Comparison of ENCODE assay signal across 21 cellular contexts in the genomic region with DNA sequence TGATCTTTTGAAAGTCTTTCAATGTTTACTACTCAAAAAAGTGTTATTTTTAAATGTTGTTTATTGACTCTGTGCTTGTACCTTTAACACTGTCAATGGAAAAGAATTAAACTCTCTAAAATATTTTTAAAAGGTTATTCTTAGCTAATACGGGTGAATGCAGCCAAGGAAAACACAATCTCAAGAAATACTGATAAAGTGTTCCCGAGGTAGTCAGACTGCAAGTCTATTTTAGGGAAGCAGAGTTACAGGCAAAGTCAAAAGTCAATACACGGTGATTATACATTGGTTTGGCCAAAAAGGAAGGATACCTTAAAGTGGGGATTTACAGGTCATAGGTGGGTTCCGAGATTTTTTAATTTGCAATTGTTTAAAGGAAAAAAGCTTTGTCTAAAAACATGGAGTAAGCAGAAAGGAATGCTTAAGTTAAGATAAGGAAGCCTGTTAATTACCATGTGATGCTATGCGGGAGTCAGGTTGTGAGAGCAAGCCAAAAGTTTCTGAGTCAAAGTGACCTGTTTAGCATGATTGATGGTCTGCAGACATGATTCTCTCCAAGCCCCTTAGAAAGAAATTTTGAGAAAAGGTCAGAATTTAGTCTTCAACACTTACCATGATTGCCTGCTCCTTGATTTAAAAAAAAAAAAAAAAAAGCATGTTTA.
DNase-seq lines count a peak whose midpoint lies in the region; ATAC-seq, FAIRE-seq and TF ChIP-seq lines count a peak whose summit lies in the region.
"Had no signal": no experiment of that assay in that cellular context is flagged by ENCODE, and none has a peak within 500 bp of the region (broad histone marks: within the 10 kb centered on the region; RNA-seq: fewer than 3 reads in every experiment).

No MANE protein-coding gene starts in this region.

- H3K4me1 Mint-ChIP-seq in activated CD4-positive, alpha-beta T cell treated with anti-CD3 and anti-CD28 coated beads, Interleukin-2, amount 10 ng/mL, durations not matched to agents 7 days and 5 days = no peaks in the 10 kb centered on the region
- no peaks in the 10 kb centered on the region for H3K4me1 Mint-ChIP-seq in stimulated activated naive CD8-positive, alpha-beta T cell treated with anti-CD3 and anti-CD28 coated beads, Interleukin-15, amount 100 ng/mL, for 72 hours
- H3K4me1 Mint-ChIP-seq: activated CD4-positive, alpha-beta T cell treated with anti-CD3 and anti-CD28 coated beads, Interleukin-2, amount 10 ng/mL, durations not matched to agents 24 days and 14 days; stimulated activated naive B cell treated with anti-CD40 and anti-IgM and Interleukin-4, amounts not matched to agents 10 μg/mL and 1 μg/mL and 100 μg/mL, for 72 hours had no signal

- BruUV-seq in PC-3 (replicated peaks; lab: Mats Ljungman, UMichigan) = no TSS peak

- no peak overlapping the region for H3K23ac ChIP-seq in H1 (ENCODE audit: insufficient read length)

- H3K27ac Mint-ChIP-seq in activated CD4-positive, alpha-beta T cell treated with anti-CD3 and anti-CD28 coated beads, Interleukin-2, amount 10 ng/mL, durations not matched to agents 7 days and 5 days = no peak overlapping the region
- H3K27ac Mint-ChIP-seq in stimulated activated naive CD8-positive, alpha-beta T cell treated with anti-CD3 and anti-CD28 coated beads, Interleukin-15, amount 100 ng/mL, for 72 hours = no peak overlapping the region
- H3K27ac Mint-ChIP-seq: activated CD4-positive, alpha-beta T cell treated with anti-CD3 and anti-CD28 coated beads, Interleukin-2, amount 10 ng/mL, durations not matched to agents 24 days and 14 days; stimulated activated naive B cell treated with anti-CD40 and anti-IgM and Interleukin-4, amounts not matched to agents 10 μg/mL and 1 μg/mL and 100 μg/mL, for 72 hours had no signal

- no peak overlapping the region for H2BK20ac ChIP-seq in H1 (ENCODE audit: low read length)

- H3K79me2 ChIP-seq in PC-3 (ENCODE audit: low read length) (no peaks in the 10 kb centered on the region), H1 (ENCODE audit: control insufficient read depth in 1 of 2, insufficient read depth in 2 of 2, low read length in 2 of 2) (no peaks in the 10 kb centered on the region)

- no peak overlapping the region for H4K5ac ChIP-seq in H1 (ENCODE audit: insufficient read length, low read depth, low read length)

- FAIRE-seq in H1 (lab: Jason Lieb, UNC) = peak; percentile 58

- H3K9me3 ChIP-seq in PC-3 (ENCODE audit: low read length) (no peaks in the 10 kb centered on the region), H1 (ENCODE audit: insufficient read depth in 2 of 2, low read depth in 1 of 2, low read length in 1 of 2) (peaks cover 0 to 5% of the 10 kb centered on the region in 2 experiments; a peak in 1 of 4 replicates), testis (no peaks in the 10 kb centered on the region)
- H3K9me3 ChIP-seq: transverse colon had no signal

- DNase-seq in PC-3 (peak; percentile 34), H1 (ENCODE audit: low read depth in 1 of 2, low spot score in 2 of 2) (no peak), iPS-NIHi7 (ENCODE audit: extremely low spot score) (peak; percentile 41), testis (peak; percentile 19), NCI-H2227 (lab: John Stamatoyannopoulos, UW; ENCODE audit: unreplicated experiment) (no peak), D341Med (ENCODE audit: low spot score) (no peak)
- no peak for DNase-seq in activated CD4-positive, alpha-beta T cell treated with anti-CD3 and anti-CD28 coated beads, Interleukin-2, amount 10 ng/mL, durations not matched to agents 7 days and 5 days
- DNase-seq in stimulated activated naive CD8-positive, alpha-beta T cell treated with anti-CD3 and anti-CD28 coated beads, Interleukin-15, amount 100 ng/mL, for 72 hours = no peak
- DNase-seq: activated CD4-positive, alpha-beta T cell treated with anti-CD3 and anti-CD28 coated beads, Interleukin-2, amount 10 ng/mL, durations not matched to agents 24 days and 14 days; activated gamma-delta T cell treated with Interleukin-2 at 50 U/mL for 16 hours; AML-193; amniotic stem cell; cortex of kidney; foreskin melanocyte; NCI-H1092; NCI-H2081 treated with DMSO at 0.1 percent for 48 hours; NCI-H510A treated with DMSO at 0.1 percent for 48 hours; nucleus accumbens; stimulated activated naive B cell treated with anti-CD40 and anti-IgM and Interleukin-4, amounts not matched to agents 10 μg/mL and 1 μg/mL and 100 μg/mL, for 72 hours; transverse colon had no signal

- no peaks in the 10 kb centered on the region for H3K9me3 Mint-ChIP-seq in activated CD4-positive, alpha-beta T cell treated with anti-CD3 and anti-CD28 coated beads, Interleukin-2, amount 10 ng/mL, durations not matched to agents 7 days and 5 days
- H3K9me3 Mint-ChIP-seq in stimulated activated naive CD8-positive, alpha-beta T cell treated with anti-CD3 and anti-CD28 coated beads, Interleukin-15, amount 100 ng/mL, for 72 hours = no peaks in the 10 kb centered on the region
- H3K9me3 Mint-ChIP-seq: activated CD4-positive, alpha-beta T cell treated with anti-CD3 and anti-CD28 coated beads, Interleukin-2, amount 10 ng/mL, durations not matched to agents 24 days and 14 days had no signal

- no peaks in the 10 kb centered on the region for H3F3A ChIP-seq in PC-3 (ENCODE audit: low read length, unreplicated experiment)

- no peak overlapping the region for H3K4me3 Mint-ChIP-seq in activated CD4-positive, alpha-beta T cell treated with anti-CD3 and anti-CD28 coated beads, Interleukin-2, amount 10 ng/mL, durations not matched to agents 7 days and 5 days
- H3K4me3 Mint-ChIP-seq in stimulated activated naive CD8-positive, alpha-beta T cell treated with anti-CD3 and anti-CD28 coated beads, Interleukin-15, amount 100 ng/mL, for 72 hours = no peak overlapping the region
- H3K4me3 Mint-ChIP-seq: activated CD4-positive, alpha-beta T cell treated with anti-CD3 and anti-CD28 coated beads, Interleukin-2, amount 10 ng/mL, durations not matched to agents 24 days and 14 days; stimulated activated naive B cell treated with anti-CD40 and anti-IgM and Interleukin-4, amounts not matched to agents 10 μg/mL and 1 μg/mL and 100 μg/mL, for 72 hours had no signal

- H3K27ac ChIP-seq in PC-3 (ENCODE audit: low read length) (no peak overlapping the region), H1 (ENCODE audit: low read depth, low read length) (no peak overlapping the region), testis (no peak overlapping the region)
- H3K27ac ChIP-seq: transverse colon had no signal

- TF ChIP-seq RAD21 in H1 (IDR thresholded peaks at IDR 0.05 in 1 of 2, conservative IDR thresholded peaks at IDR 0.05 in 1 of 2; ENCODE audit: low read depth in 2 of 2, low read length in 2 of 2) = no peak

- H4K20me1 ChIP-seq in PC-3 (ENCODE audit: low read length) (no peaks in the 10 kb centered on the region), H1 (replicated peaks in 1 of 2; ENCODE audit: control insufficient read depth in 1 of 2, insufficient read depth in 2 of 2, low read length in 2 of 2) (no peaks in the 10 kb centered on the region)

- ATAC-seq in PC-3 = peak; percentile 42
- no peak for ATAC-seq in stimulated activated naive CD8-positive, alpha-beta T cell treated with anti-CD3 and anti-CD28 coated beads, Interleukin-15, amount 100 ng/mL, for 72 hours
- ATAC-seq: sciatic nerve; stimulated activated naive B cell treated with anti-CD40 and anti-IgM and Interleukin-4, amounts not matched to agents 10 μg/mL and 1 μg/mL and 100 μg/mL, for 72 hours had no signal

- H3K4me2 ChIP-seq in PC-3 (ENCODE audit: low read length) (no peak overlapping the region), H1 (ENCODE audit: insufficient read depth in 1 of 2, low read depth in 2 of 2, low read length in 2 of 2) (no peak overlapping the region)

- no peak overlapping the region for H4K91ac ChIP-seq in H1 (replicated peaks; ENCODE audit: insufficient read length, low read length)

- no peak overlapping the region for H3K9ac ChIP-seq in PC-3 (ENCODE audit: low read length)
- no peak overlapping the region for H3K9ac ChIP-seq in H1 (replicated peaks in 1 of 4; ENCODE audit: extremely low read depth in 1 of 4, low read depth in 3 of 4, low read length in 3 of 4)

- intact Hi-C loops in PC-3 (cut with micrococcal nuclease) (no loop called here), testis (cut with DNase I; ENCODE audit: low total_unique reads) (no loop called here)

- no peak overlapping the region for H2BK120ac ChIP-seq in H1 (replicated peaks; ENCODE audit: low read depth, low read length)

- TF ChIP-seq POLR2A in H1 (IDR thresholded peaks at IDR 0.05; ENCODE audit: control extremely low read depth in 1 of 2, low read depth in 2 of 2, low read length in 2 of 2) = no peak
- TF ChIP-seq POLR2A in testis (IDR thresholded peaks at IDR 0.05) = no peak

- H3K4me3 ChIP-seq in PC-3 (ENCODE audit: low read length) (no peak overlapping the region), H1 (ENCODE audit: extremely low read depth in 1 of 4, insufficient read depth in 2 of 4, low read depth in 3 of 4, low read length in 4 of 4) (no peak overlapping the region), testis (no peak overlapping the region)
- H3K4me3 ChIP-seq: transverse colon had no signal

- no peak overlapping the region for H2BK5ac ChIP-seq in H1 (ENCODE audit: low read depth, low read length)

- H3K27me3 ChIP-seq in PC-3 (ENCODE audit: low read length) = no peaks in the 10 kb centered on the region
- no peaks in the 10 kb centered on the region for H3K27me3 ChIP-seq in H1 (replicated peaks in 1 of 4; ENCODE audit: control insufficient read depth in 3 of 4, extremely low read depth in 1 of 4, insufficient read depth in 3 of 4, low read length in 3 of 4)
- H3K27me3 ChIP-seq in testis = no peaks in the 10 kb centered on the region
- H3K27me3 ChIP-seq: transverse colon had no signal

- no peak for TF ChIP-seq CTCF in PC-3 (conservative IDR thresholded peaks at IDR 0.05; ENCODE audit: low read depth, low read length)
- TF ChIP-seq CTCF in H1 (IDR thresholded peaks at IDR 0.05; ENCODE audit: control extremely low read depth in 1 of 3, insufficient read depth in 1 of 3, low read depth in 1 of 3, low read length in 3 of 3) = no peak
- TF ChIP-seq CTCF in testis (IDR thresholded peaks at IDR 0.05) = no peak

- H2AK5ac ChIP-seq in H1 (ENCODE audit: low read depth, low read length) = no peak overlapping the region

- H3K23me2 ChIP-seq in H1 (ENCODE audit: low read depth, low read length) = no peaks in the 10 kb centered on the region

- H3K36me3 ChIP-seq in PC-3 (ENCODE audit: low read depth, low read length) = no peaks in the 10 kb centered on the region
- H3K36me3 ChIP-seq in H1 (ENCODE audit: control insufficient read depth in 2 of 4, insufficient read depth in 4 of 4, low read length in 3 of 4) = no peaks in the 10 kb centered on the region
- H3K36me3 ChIP-seq in testis (ENCODE audit: low read depth, missing control alignments) = no peaks in the 10 kb centered on the region
- H3K36me3 ChIP-seq: transverse colon had no signal

- WGBS in H1 (ENCODE audit: extremely low coverage in 1 of 2, insufficient coverage in 1 of 2, insufficient read length in 1 of 2, insufficient replicate concordance in 2 of 2, low coverage in 1 of 2, low lambda C conversion rate in 2 of 2, missing lambda C conversion rate in 1 of 2), 2 experiments = 71% methylated on average over 5 of the region's 5 CpGs; no CpG with 5 or more reads in 1 of the 2 experiments
- 10 to 12% methylated on average over 5 of the region's 5 CpGs for WGBS in testis, 2 donors

- H3K9me2 ChIP-seq in PC-3 (replicated peaks; ENCODE audit: low read length) = no peaks in the 10 kb centered on the region

- H2AFZ ChIP-seq in PC-3 (ENCODE audit: low read length) (no peak overlapping the region), H1 (ENCODE audit: low read length) (no peak overlapping the region)

- no peak overlapping the region for H4K8ac ChIP-seq in H1 (ENCODE audit: extremely low read depth, insufficient read depth, low read length)

- no peaks in the 10 kb centered on the region for H3K79me1 ChIP-seq in H1 (ENCODE audit: low read depth, low read length)

- TF ChIP-seq EP300 in H1 (IDR thresholded peaks at IDR 0.05; ENCODE audit: borderline replicate concordance in 1 of 2, low read depth in 2 of 2, low read length in 2 of 2) = no peak

- H2BK15ac ChIP-seq in H1 (ENCODE audit: low read length) = no peak overlapping the region

- H2BK12ac ChIP-seq in H1 (ENCODE audit: low read depth, low read length) = no peak overlapping the region

- H3K36me3 Mint-ChIP-seq in activated CD4-positive, alpha-beta T cell treated with anti-CD3 and anti-CD28 coated beads, Interleukin-2, amount 10 ng/mL, durations not matched to agents 7 days and 5 days (ENCODE audit: low read depth) = no peaks in the 10 kb centered on the region
- H3K36me3 Mint-ChIP-seq: stimulated activated naive B cell treated with anti-CD40 and anti-IgM and Interleukin-4, amounts not matched to agents 10 μg/mL and 1 μg/mL and 100 μg/mL, for 72 hours had no signal

- H3K4me1 ChIP-seq in PC-3 (ENCODE audit: insufficient read depth, low read length) = no peaks in the 10 kb centered on the region
- H3K4me1 ChIP-seq in H1 (replicated peaks in 1 of 4; ENCODE audit: control insufficient read depth in 3 of 4, insufficient read depth in 4 of 4, low read length in 3 of 4) = no peaks in the 10 kb centered on the region
- H3K4me1 ChIP-seq in testis = no peaks in the 10 kb centered on the region
- H3K4me1 ChIP-seq: transverse colon had no signal

- H3K27me3 Mint-ChIP-seq in activated CD4-positive, alpha-beta T cell treated with anti-CD3 and anti-CD28 coated beads, Interleukin-2, amount 10 ng/mL, durations not matched to agents 7 days and 5 days = no peaks in the 10 kb centered on the region
- no peaks in the 10 kb centered on the region for H3K27me3 Mint-ChIP-seq in stimulated activated naive CD8-positive, alpha-beta T cell treated with anti-CD3 and anti-CD28 coated beads, Interleukin-15, amount 100 ng/mL, for 72 hours
- H3K27me3 Mint-ChIP-seq: activated CD4-positive, alpha-beta T cell treated with anti-CD3 and anti-CD28 coated beads, Interleukin-2, amount 10 ng/mL, durations not matched to agents 24 days and 14 days; stimulated activated naive B cell treated with anti-CD40 and anti-IgM and Interleukin-4, amounts not matched to agents 10 μg/mL and 1 μg/mL and 100 μg/mL, for 72 hours had no signal

- no peak overlapping the region for H3K18ac ChIP-seq in H1 (ENCODE audit: extremely low read depth, low read length)

- no peak overlapping the region for H3K14ac ChIP-seq in H1 (ENCODE audit: insufficient read length)

- H3K4ac ChIP-seq in H1 (replicated peaks; ENCODE audit: insufficient read length, low read depth, low read length) = no peak overlapping the region

- POLR2A ChIA-PET in PC-3 (lab: Charles Lee; ENCODE audit: unreplicated experiment) (no interaction called here), H1 (lab: Charles Lee; ENCODE audit: partially characterized antibody) (no interaction called here)
- POLR2A ChIA-PET in activated CD4-positive, alpha-beta T cell treated with anti-CD3 and anti-CD28 coated beads, Interleukin-2, amount 10 ng/mL, durations not matched to agents 7 days and 5 days (lab: Charles Lee) = no interaction called here

- H3K56ac ChIP-seq in H1 (replicated peaks; ENCODE audit: insufficient read length, low read depth, low read length) = no peak overlapping the region

- CTCF ChIA-PET in PC-3 (lab: Charles Lee) (no interaction called here), H1 (lab: Charles Lee; ENCODE audit: partially characterized antibody) (no interaction called here)
- CTCF ChIA-PET in activated CD4-positive, alpha-beta T cell treated with anti-CD3 and anti-CD28 coated beads, Interleukin-2, amount 10 ng/mL, durations not matched to agents 7 days and 5 days (lab: Charles Lee) = no interaction called here

Comparison
In these comparisons a context has a peak if more than half of its experiments do, and no peak if none do; other contexts are left out.
1. DNase-seq: peak in PC-3 (single experiment), iPS-NIHi7 (single experiment) and testis (single experiment); none in H1 (0 of 2), NCI-H2227 (single experiment), D341Med (single experiment), activated CD4-positive, alpha-beta T cell treated with anti-CD3 and anti-CD28 coated beads, Interleukin-2, amount 10 ng/mL, durations not matched to agents 7 days and 5 days (single experiment) and stimulated activated naive CD8-positive, alpha-beta T cell treated with anti-CD3 and anti-CD28 coated beads, Interleukin-15, amount 100 ng/mL, for 72 hours (0 of 2).